Comparison of ENCODE assay signal across 8 cellular contexts in genomic region chr11:83195176-83195531, GRCh38. TPM values are rescaled to one million over a fixed set of nuclear protein-coding genes. Genes with fewer than 3 reads are reported as not detected.
DNase-seq lines count a peak whose midpoint lies in the region; ATAC-seq and TF ChIP-seq lines count a peak whose summit lies in the region.

No MANE protein-coding gene starts in this region.

- peaks cover 16% of the 10 kb centered on the region for H3K4me1 ChIP-seq in smooth muscle cell (ENCODE audit: low read depth)

- peak overlapping the region; percentile 92 for H3K4me2 ChIP-seq in smooth muscle cell

- TF ChIP-seq CTCF in smooth muscle cell (IDR thresholded peaks at IDR 0.05; ENCODE audit: borderline replicate concordance, insufficient read depth, poor library complexity, severe bottlenecking), result no peak

- H3K9ac ChIP-seq in SK-N-MC (ENCODE audit: insufficient read length) (peak overlapping the region; percentile 97), smooth muscle cell (ENCODE audit: low read depth) (peak overlapping the region; percentile 97)

- H3K9me3 ChIP-seq in SK-N-MC (ENCODE audit: low read depth, low read length) (no peaks in the 10 kb centered on the region), smooth muscle cell (replicated peaks; ENCODE audit: low read depth) (no peaks in the 10 kb centered on the region)

- no peaks in the 10 kb centered on the region for H3K27me3 ChIP-seq in smooth muscle cell (ENCODE audit: low read depth)

- H4K20me1 ChIP-seq in smooth muscle cell (ENCODE audit: low read depth), result no peaks in the 10 kb centered on the region

- H3F3A ChIP-seq in smooth muscle cell (ENCODE audit: low read depth), result peaks cover 24% of the 10 kb centered on the region

- peak overlapping the region; percentile 72; the same call in 1 of the 2 replicates for H3K27ac ChIP-seq in SK-N-MC
- H3K27ac ChIP-seq in smooth muscle cell (ENCODE audit: low read depth), result peak overlapping the region; percentile 98

- WGBS in smooth muscle cell (ENCODE audit: low lambda C conversion rate), result 52% methylated on average over 6 of the region's 6 CpGs

- ATAC-seq in GM21360 (IDR thresholded peaks at IDR 0.05; ENCODE audit: unreplicated experiment) (no peak), HG03342 (IDR thresholded peaks at IDR 0.05; ENCODE audit: unreplicated experiment) (no peak)

- H3K36me3 ChIP-seq in SK-N-MC (ENCODE audit: insufficient read depth, low read length) (peaks cover 39% of the 10 kb centered on the region), smooth muscle cell (ENCODE audit: low read depth) (no peaks in the 10 kb centered on the region)

- no peak overlapping the region for H2AFZ ChIP-seq in smooth muscle cell (ENCODE audit: low read depth)

- peaks cover 53% of the 10 kb centered on the region for H3K79me2 ChIP-seq in smooth muscle cell (ENCODE audit: low read depth)

- DNase-seq in DMS53 (lab: John Stamatoyannopoulos, UW) (peak; percentile 46), DMS53 treated with DMSO at 0.1 percent for 48 hours (lab: John Stamatoyannopoulos, UW; ENCODE audit: unreplicated experiment) (no peak), SK-N-MC (ENCODE audit: low read depth, low spot score) (no peak), fibroblast of peridontal ligament (ENCODE audit: extremely low read depth) (peak; percentile 24), smooth muscle cell (lab: John Stamatoyannopoulos, UW; ENCODE audit: unreplicated experiment) (no peak), NCI-H82 (lab: John Stamatoyannopoulos, UW) (no peak)

- H3K4me3 ChIP-seq in SK-N-MC (peak overlapping the region; percentile 96), smooth muscle cell (peak overlapping the region; percentile 93)

RNA-seq across cellular contexts. Expression of gene ANKRD42, which starts 1.6 kb away (rescaled TPM):
- total RNA-seq in smooth muscle cell, result 16.4 and 17.8 TPM in 2 replicates
- polyA plus RNA-seq in smooth muscle cell, result 10.6 and 16.2 TPM in 2 replicates

RNA-seq across cellular contexts. Expression of gene PCF11, which starts 38.2 kb away (rescaled TPM):
- total RNA-seq in smooth muscle cell, result 56.7 and 92.6 TPM in 2 replicates
- polyA plus RNA-seq in smooth muscle cell, result 15.9 and 17.5 TPM in 2 replicates

Comparison
In these comparisons a context has a peak if more than half of its experiments do, and no peak if none do; other contexts are left out.
1. DNase-seq: peak in DMS53 (single experiment) and fibroblast of peridontal ligament (single experiment); none in DMS53 treated with DMSO at 0.1 percent for 48 hours (single experiment), SK-N-MC (single experiment), smooth muscle cell (single experiment) and NCI-H82 (single experiment).